ENCODE assay signal across 8 cellular contexts in genomic region chr9:89497978-89498844, GRCh38. TPM values are rescaled to one million over a fixed set of nuclear protein-coding genes. Genes with fewer than 3 reads are reported as not detected.
DNase-seq lines count a peak whose midpoint lies in the region; ATAC-seq, FAIRE-seq and TF ChIP-seq lines count a peak whose summit lies in the region.

Gene SEMA4D (minus strand): TSS chr9:89498113. CDS start chr9:89405456, 92,657 bp downstream.

- H3K36me3 ChIP-seq in cardiac muscle cell, result no peaks in the 10 kb centered on the region

- peak; percentile 84 for FAIRE-seq in GM18507 (lab: Jason Lieb, UNC)

- H3K27ac ChIP-seq in AG04450 (ENCODE audit: low read depth, low read length) (no peak within 1 kb of the TSS), cardiac muscle cell (peak within 1 kb of the TSS; percentile 74)

- H3K4me3 Mint-ChIP-seq in osteocyte (ENCODE audit: unreplicated experiment), result peak within 1 kb of the TSS; percentile 73

- H3K9me3 ChIP-seq in AG04450 (ENCODE audit: control insufficient read depth, insufficient read depth, low read length) (no peaks in the 10 kb centered on the region), cardiac muscle cell (ENCODE audit: low read depth) (no peaks in the 10 kb centered on the region)

- H3K36me3 Mint-ChIP-seq in activated naive CD4-positive, alpha-beta T cell treated with anti-CD3 and anti-CD28 coated beads, Interleukin-2, amount 50 U/mL, for 72 hours, result peaks cover 11 to 31% of the 10 kb centered on the region in 2 donors
- no peaks in the 10 kb centered on the region for H3K36me3 Mint-ChIP-seq in osteocyte (ENCODE audit: unreplicated experiment)

- peak within 1 kb of the TSS; percentile 58 for H3K4me3 ChIP-seq in AG04450 (ENCODE audit: low read depth, low read length)
- H3K4me3 ChIP-seq in cardiac muscle cell, result peak within 1 kb of the TSS; percentile 91

- peaks cover 5% of the 10 kb centered on the region for H3K4me1 Mint-ChIP-seq in osteocyte (ENCODE audit: unreplicated experiment)

- peak; percentile 38 to 56 for ATAC-seq in activated naive CD4-positive, alpha-beta T cell treated with anti-CD3 and anti-CD28 coated beads, Interleukin-2, amount 50 U/mL, for 72 hours
- no peak for ATAC-seq in GM18858 (IDR thresholded peaks at IDR 0.05; ENCODE audit: unreplicated experiment)

- H3K9me3 Mint-ChIP-seq in activated naive CD4-positive, alpha-beta T cell treated with anti-CD3 and anti-CD28 coated beads, Interleukin-2, amount 50 U/mL, for 72 hours, result no peaks in the 10 kb centered on the region
- H3K9me3 Mint-ChIP-seq in osteocyte (ENCODE audit: unreplicated experiment), result no peaks in the 10 kb centered on the region

- no peak for TF ChIP-seq CTCF in AG04450 (IDR thresholded peaks at IDR 0.05; ENCODE audit: low read depth, low read length)
- no peak for TF ChIP-seq CTCF in cardiac muscle cell (IDR thresholded peaks at IDR 0.05; ENCODE audit: low read depth, low read length)
- TF ChIP-seq CTCF in osteocyte (IDR thresholded peaks at IDR 0.05), result no peak

- H3K27me3 ChIP-seq in AG04450 (ENCODE audit: control insufficient read depth, insufficient read depth, low read length) (peaks cover 18% of the 10 kb centered on the region), cardiac muscle cell (no peaks in the 10 kb centered on the region)

- peak; percentile 6 for DNase-seq in AG04450 (ENCODE audit: low read depth, low spot score)
- DNase-seq in GM18507 (ENCODE audit: extremely low spot score, insufficient read length, low read depth), result peak; percentile 66
- DNase-seq in HT-29 (ENCODE audit: low spot score), result peak; percentile 77
- peak; percentile 83 for DNase-seq in OCI-M1 (lab: John Stamatoyannopoulos, UW)
- no peak for DNase-seq in activated naive CD4-positive, alpha-beta T cell treated with anti-CD3 and anti-CD28 coated beads, Interleukin-2, amount 50 U/mL, for 72 hours (ENCODE audit: low spot score in 2 of 2)
- DNase-seq in cardiac muscle cell (ENCODE audit: low read depth in 1 of 2, low spot score in 1 of 2), result peak; percentile 66 to 83
- no peak for DNase-seq in osteocyte (ENCODE audit: extremely low spot score, unreplicated experiment)

- H3K4me1 ChIP-seq in cardiac muscle cell (ENCODE audit: low read depth), result peaks cover 27% of the 10 kb centered on the region

- CTCF ChIA-PET in AG04450 (lab: Charles Lee), result no interaction called here

- POLR2A ChIA-PET in AG04450 (lab: Yijun Ruan, JAX), result no interaction called here

- H3K27me3 Mint-ChIP-seq in osteocyte (ENCODE audit: unreplicated experiment), result peaks cover 18% of the 10 kb centered on the region

- H3K27ac Mint-ChIP-seq in activated naive CD4-positive, alpha-beta T cell treated with anti-CD3 and anti-CD28 coated beads, Interleukin-2, amount 50 U/mL, for 72 hours, result peak within 1 kb of the TSS; percentile 91 to 97
- H3K27ac Mint-ChIP-seq in osteocyte (ENCODE audit: unreplicated experiment), result no peak within 1 kb of the TSS

RNA-seq across cellular contexts. Expression of gene SEMA4D, which starts in this region (rescaled TPM):
- polyA plus RNA-seq in AG04450 (2011; rRNA removed) (2.8 and 3.2 TPM in 2 replicates), cardiac muscle cell (16.5 and 28.2 TPM in 2 replicates)
- polyA minus RNA-seq in AG04450 (2011; rRNA and poly(A)+ RNA removed), result 5.1 and 6.2 TPM in 2 replicates
- total RNA-seq in HT-29 (2014; rRNA removed; shearing (Covaris generic)), result 13.2 and 18.5 TPM in 2 replicates
- total RNA-seq in activated naive CD4-positive, alpha-beta T cell treated with anti-CD3 and anti-CD28 coated beads, Interleukin-2, amount 50 U/mL, for 72 hours, result 100 to 1,000 TPM; 211 to 278 TPM
- total RNA-seq in cardiac muscle cell (14.5 and 34.2 TPM in 2 replicates), osteocyte (2.0 and 2.2 TPM in 2 replicates)

Comparison
In these comparisons a context has a peak if more than half of its experiments do, and no peak if none do; other contexts are left out.
1. DNase-seq: peak in AG04450 (single experiment), GM18507 (single experiment), HT-29 (single experiment), OCI-M1 (single experiment) and cardiac muscle cell (2 of 2); none in activated naive CD4-positive, alpha-beta T cell treated with anti-CD3 and anti-CD28 coated beads, Interleukin-2, amount 50 U/mL, for 72 hours (0 of 2) and osteocyte (single experiment).